36 cellular contexts compared by ENCODE assay signal in genomic region chr7:103387267-103387666, GRCh38. TPM values are rescaled to one million over a fixed set of nuclear protein-coding genes. Genes with fewer than 3 reads are reported as not detected.
"Had no signal": no experiment of that assay in that cellular context is flagged by ENCODE, and none has a peak within 500 bp of the region (broad histone marks: within the 10 kb centered on the region; RNA-seq: fewer than 3 reads in every experiment).

No MANE protein-coding gene starts in this region.

- H3K9me3 ChIP-seq: adrenal gland, body of pancreas, breast epithelium, Peyer's patch, SJCRH30 had no signal

- H3K27ac ChIP-seq: adrenal gland, body of pancreas, breast epithelium, Peyer's patch, RWPE1, SJCRH30, SK-N-MC had no signal

- ATAC-seq: activated naive CD4-positive, alpha-beta T cell treated with anti-CD3 and anti-CD28 coated beads, Interleukin-2, amount 50 U/mL, for 72 hours; activated T-cell treated with anti-CD3 and anti-CD28 coated beads, Interleukin-2, amount 50 U/mL, for 4 hours; body of pancreas; Right ventricle myocardium inferior; WTC11 had no signal

- H3K27me3 ChIP-seq: adrenal gland, body of pancreas, breast epithelium, Peyer's patch had no signal

- DNase-seq: activated CD4-positive, alpha-beta memory T cell treated with anti-CD3 and anti-CD28 coated beads for 36 hours; activated CD4-positive, alpha-beta T cell treated with anti-CD3 and anti-CD28 coated beads for 4 hours; activated CD4-positive, alpha-beta T cell treated with anti-CD3 and anti-CD28 coated beads, Interleukin-2, amount 50 U/mL, for 1 hour; activated CD4-positive, CD25-positive, alpha-beta regulatory T cell treated with anti-CD3 and anti-CD28 coated beads, Interleukin-2, amount 50 U/mL, for 72 hours; activated CD8-positive, alpha-beta memory T cell treated with anti-CD3 and anti-CD28 coated beads, Interleukin-2, amount 50 U/mL, for 4 hours; activated gamma-delta T cell treated with Interleukin-2 at 50 U/mL for 16 hours; activated naive CD4-positive, alpha-beta T cell treated with anti-CD3 and anti-CD28 coated beads for 36 hours; activated T-cell treated with anti-CD3 and anti-CD28 coated beads for 4 hours; activated T-cell treated with anti-CD3 and anti-CD28 coated beads, Interleukin-2, amount 50 U/mL, for 4 hours; adrenal gland; body of pancreas; KG1; MM.1S; NCI-H1092; NCI-H1436 treated with DMSO at 0.1 percent for 48 hours; NCI-H1694 treated with DMSO at 0.1 percent for 48 hours; NCI-H2029; NCI-H510A; NCI-H526; NCI-H748 treated with DMSO at 0.1 percent for 48 hours; Peyer's patch; SJCRH30; T1000 had no signal

- H3K36me3 ChIP-seq: adrenal gland, breast epithelium, Peyer's patch, SJCRH30 had no signal

- FAIRE-seq: astrocyte, TTC549 had no signal

- H3K4me1 ChIP-seq: adrenal gland, body of pancreas, breast epithelium, Peyer's patch, SJCRH30 had no signal

- H3K4me3 ChIP-seq: adrenal gland, body of pancreas, breast epithelium, Peyer's patch, SJCRH30, SK-N-MC had no signal

RNA-seq across cellular contexts. Expression of gene SLC26A5, which starts 58.7 kb away (rescaled TPM):
- total RNA-seq: activated CD4-positive, alpha-beta memory T cell treated with anti-CD3 and anti-CD28 coated beads for 36 hours; activated naive CD4-positive, alpha-beta T cell treated with anti-CD3 and anti-CD28 coated beads for 36 hours; activated naive CD4-positive, alpha-beta T cell treated with anti-CD3 and anti-CD28 coated beads, Interleukin-2, amount 50 U/mL, for 72 hours; activated T-cell treated with anti-CD3 and anti-CD28 coated beads, Interleukin-2, amount 50 U/mL, for 4 hours; activated T-helper 1 cell treated with anti-CD3 and anti-CD28 coated beads, Interleukin-12 subunit alpha, Interleukin-12 subunit beta, Interleukin-2, Interleukin-4 antibody, amounts not matched to agents 30 ng/mL and 10 ng/mL and 1 ng/mL, durations not matched to agents 14 hours and 24 hours and 36 hours; astrocyte; body of pancreas; cardiac septum; LHCN-M2; Right ventricle myocardium inferior; SJCRH30; T-helper 1 cell treated with Interleukin-12 subunit alpha and Interleukin-12 subunit beta and Interleukin-4 antibody, amounts not matched to agents 30 ng/mL and 1 ng/mL, for 36 hours; T-helper 2 cell treated with Interferon-gamma antibody and Interleukin-4, amounts not matched to agents 100 ng/mL and 5 ng/mL, for 36 hours had no signal
